Comparison of ENCODE assay signal across 12 cellular contexts in the genomic region with DNA sequence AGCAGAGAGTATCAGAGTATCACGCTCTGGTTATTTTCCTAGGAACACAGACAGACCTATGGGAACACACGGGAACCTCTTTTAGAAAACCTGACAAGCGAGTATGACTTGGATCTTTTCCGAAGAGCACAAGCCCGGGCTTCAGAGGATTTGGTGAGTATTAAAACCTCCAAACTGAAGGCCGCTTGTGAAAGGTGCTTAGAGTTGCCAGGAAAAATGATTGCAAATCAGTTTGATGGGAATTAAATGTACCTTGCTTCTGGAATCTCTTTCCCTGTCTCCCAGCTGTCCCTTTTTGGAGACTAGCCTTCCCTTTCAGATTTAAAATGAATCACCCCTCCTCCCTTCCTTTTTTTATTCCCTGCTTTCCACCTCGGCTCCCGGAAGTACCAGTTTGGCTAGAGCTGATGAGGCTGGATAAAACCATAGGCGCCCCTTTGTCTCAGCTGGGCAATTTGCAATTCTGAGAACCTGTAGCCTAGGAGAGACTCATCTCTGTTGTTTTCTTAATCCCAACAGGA. TPM values are rescaled to one million over a fixed set of nuclear protein-coding genes. Genes with fewer than 3 reads are reported as not detected.
DNase-seq lines count a peak whose midpoint lies in the region; ATAC-seq and TF ChIP-seq lines count a peak whose summit lies in the region.
"Had no signal": no experiment of that assay in that cellular context is flagged by ENCODE, and none has a peak within 500 bp of the region (broad histone marks: within the 10 kb centered on the region; RNA-seq: fewer than 3 reads in every experiment).

No MANE protein-coding gene starts in this region.

- H3K36me3 Mint-ChIP-seq in CD4-positive, alpha-beta memory T cell, result peaks cover 34 to 70% of the 10 kb centered on the region in 2 donors
- peaks cover 3% of the 10 kb centered on the region for H3K36me3 Mint-ChIP-seq in T-helper 17 cell (ENCODE audit: low read depth)
- peaks cover 59% of the 10 kb centered on the region for H3K36me3 Mint-ChIP-seq in nephron progenitor cell (ENCODE audit: low read depth)
- H3K36me3 Mint-ChIP-seq: IgD-negative memory B cell had no signal

- H3K9me3 Mint-ChIP-seq in CD4-positive, alpha-beta memory T cell, result peaks cover 0 to 1% (median 0%) of the 10 kb centered on the region in 8 donors
- H3K9me3 Mint-ChIP-seq in nephron progenitor cell, result no peaks in the 10 kb centered on the region
- H3K9me3 Mint-ChIP-seq: IgD-negative memory B cell had no signal

- ATAC-seq in T-helper 17 cell (no peak), esophagus mucosa (peak; percentile 85), left colon (no peak)

- no peaks in the 10 kb centered on the region for H3K27me3 Mint-ChIP-seq in CD4-positive, alpha-beta memory T cell
- H3K27me3 Mint-ChIP-seq in T-helper 17 cell (no peaks in the 10 kb centered on the region), nephron progenitor cell (ENCODE audit: low read depth, poor library complexity) (no peaks in the 10 kb centered on the region)
- H3K27me3 Mint-ChIP-seq: IgD-negative memory B cell had no signal

- no peaks in the 10 kb centered on the region for H3K27me3 ChIP-seq in CD4-positive, alpha-beta memory T cell (ENCODE audit: insufficient read depth, low read length)

- H3K9me3 ChIP-seq in CD4-positive, alpha-beta memory T cell (ENCODE audit: control insufficient read depth in 1 of 2, low read length in 2 of 2), result no peaks in the 10 kb centered on the region
- no peaks in the 10 kb centered on the region for H3K9me3 ChIP-seq in T-helper 17 cell (ENCODE audit: control insufficient read depth, low read length, poor library complexity, severe bottlenecking)

- H3K4me1 Mint-ChIP-seq in CD4-positive, alpha-beta memory T cell, result peaks cover 41 to 76% (median 61%) of the 10 kb centered on the region in 4 donors
- H3K4me1 Mint-ChIP-seq in T-helper 17 cell (peaks cover 40% of the 10 kb centered on the region), nephron progenitor cell (peaks cover 21% of the 10 kb centered on the region)

- no peak overlapping the region for H3K27ac ChIP-seq in CD4-positive, alpha-beta memory T cell (ENCODE audit: low read depth, low read length)

- CTCF ChIA-PET in CD4-positive, alpha-beta memory T cell (lab: Charles Lee; ENCODE audit: partially characterized antibody), result interaction anchor here (0.9 to 3.7 kb wide), 5 partner anchors 36 to 279 kb away, joined by 3 to 14 read pairs (median 3); a partner anchor contains a TSS

- intact Hi-C loops in CD4-positive, alpha-beta memory T cell (cut with micrococcal nuclease), result loop anchor here (5.0 kb wide), 1 partner anchor 36 kb away; no protein-coding TSS in a partner anchor
- intact Hi-C loops in left colon (cut with DNase I, micrococcal nuclease), result no loop called here

- peak overlapping the region; percentile 48 to 99 (median 70) for H3K27ac Mint-ChIP-seq in CD4-positive, alpha-beta memory T cell
- peak overlapping the region; percentile 37 for H3K27ac Mint-ChIP-seq in T-helper 17 cell
- H3K27ac Mint-ChIP-seq in nephron progenitor cell, result peak overlapping the region; percentile 76

- H3K36me3 ChIP-seq in CD4-positive, alpha-beta memory T cell (ENCODE audit: insufficient read depth, low read length), result peaks cover 25% of the 10 kb centered on the region

- no peak overlapping the region for H3K4me3 ChIP-seq in CD4-positive, alpha-beta memory T cell (ENCODE audit: low read length in 2 of 2)
- H3K4me3 ChIP-seq: coronary artery had no signal

- POLR2A ChIA-PET in CD4-positive, alpha-beta memory T cell (lab: Charles Lee; ENCODE audit: partially characterized antibody), result interaction anchor here (0.7 to 4.1 kb wide), 4 partner anchors 11 to 120 kb away, joined by 3 to 39 read pairs (median 14); a partner anchor contains a TSS

- H3K4me3 Mint-ChIP-seq in CD4-positive, alpha-beta memory T cell, result peak overlapping the region in 1 of 8 donors; percentile 13
- H3K4me3 Mint-ChIP-seq in T-helper 17 cell (no peak overlapping the region), nephron progenitor cell (no peak overlapping the region)
- H3K4me3 Mint-ChIP-seq: IgD-negative memory B cell had no signal

- DNase-seq in CD4-positive, alpha-beta memory T cell, result no peak
- DNase-seq in T-helper 17 cell, result no peak
- DNase-seq in nephron progenitor cell, result no peak
- DNase-seq in left colon, result no peak
- DNase-seq in DMS53 (lab: John Stamatoyannopoulos, UW), result no peak
- no peak for DNase-seq in NAMALWA (ENCODE audit: low spot score)
- no peak for DNase-seq in NCI-H446 treated with DMSO at 0.1 percent for 48 hours (lab: John Stamatoyannopoulos, UW)
- DNase-seq: stimulated activated CD4-positive, alpha-beta T cell treated with anti-CD3 and anti-CD28 coated beads, Interleukin-4, amount 100 ng/mL, for 4 hours had no signal

- H3K4me1 ChIP-seq in CD4-positive, alpha-beta memory T cell (ENCODE audit: insufficient read depth, low read length), result peaks cover 63% of the 10 kb centered on the region

- no peak for TF ChIP-seq CTCF in nephron progenitor cell (IDR thresholded peaks at IDR 0.05)

RNA-seq across cellular contexts. Expression of a gene that starts 27.3 kb away (rescaled TPM):
- 100 to 1,000 TPM; 115 to 120 TPM for total RNA-seq in CD4-positive, alpha-beta memory T cell
- polyA plus RNA-seq in CD4-positive, alpha-beta memory T cell, result 10 to 100 TPM; 37.6 to 55.3 TPM
- total RNA-seq in T-helper 17 cell (100 to 1,000 TPM; 191 to 201 TPM), esophagus mucosa (33.7 TPM), left colon (10 to 100 TPM; 41.9 to 42.3 TPM)

RNA-seq across cellular contexts. Expression of a gene that starts 32.0 kb away (rescaled TPM):
- total RNA-seq in CD4-positive, alpha-beta memory T cell, result not detected
- not detected for polyA plus RNA-seq in CD4-positive, alpha-beta memory T cell
- not detected for total RNA-seq in T-helper 17 cell
- total RNA-seq in esophagus mucosa, result not detected
- not detected for total RNA-seq in left colon
- total RNA-seq: mucosa of gallbladder had no signal
- polyA plus RNA-seq: IgD-negative memory B cell had no signal

RNA-seq across cellular contexts. Expression of a gene that starts 51.9 kb away (rescaled TPM):
- total RNA-seq in CD4-positive, alpha-beta memory T cell, result 100 to 1,000 TPM in 1 of 2 experiments, 10 to 100 TPM in 1; 95.1 to 102 TPM
- polyA plus RNA-seq in CD4-positive, alpha-beta memory T cell, result 10 to 100 TPM; 61.2 to 73.4 TPM
- total RNA-seq in T-helper 17 cell, result 10 to 100 TPM; 58.9 to 68.6 TPM
- total RNA-seq in esophagus mucosa, result 3.9 TPM
- total RNA-seq in left colon, result 1 to 10 TPM; 7.6 to 10.0 TPM

Comparison
In these comparisons a context has a peak if more than half of its experiments do, and no peak if none do; other contexts are left out.
1. RNA of a gene that starts 51.9 kb away (total RNA-seq): 95.1 to 102 TPM in CD4-positive, alpha-beta memory T cell and 58.9 to 68.6 TPM in T-helper 17 cell; 7.6 to 10.0 TPM in left colon and 3.9 TPM in esophagus mucosa (single experiment); every median in the first group is over 4 times any median in the second.
2. Peak in every context shown above with its lines, with median percentiles within 50 percentile points of each other: H3K27ac Mint-ChIP-seq.